In the genomic region with DNA sequence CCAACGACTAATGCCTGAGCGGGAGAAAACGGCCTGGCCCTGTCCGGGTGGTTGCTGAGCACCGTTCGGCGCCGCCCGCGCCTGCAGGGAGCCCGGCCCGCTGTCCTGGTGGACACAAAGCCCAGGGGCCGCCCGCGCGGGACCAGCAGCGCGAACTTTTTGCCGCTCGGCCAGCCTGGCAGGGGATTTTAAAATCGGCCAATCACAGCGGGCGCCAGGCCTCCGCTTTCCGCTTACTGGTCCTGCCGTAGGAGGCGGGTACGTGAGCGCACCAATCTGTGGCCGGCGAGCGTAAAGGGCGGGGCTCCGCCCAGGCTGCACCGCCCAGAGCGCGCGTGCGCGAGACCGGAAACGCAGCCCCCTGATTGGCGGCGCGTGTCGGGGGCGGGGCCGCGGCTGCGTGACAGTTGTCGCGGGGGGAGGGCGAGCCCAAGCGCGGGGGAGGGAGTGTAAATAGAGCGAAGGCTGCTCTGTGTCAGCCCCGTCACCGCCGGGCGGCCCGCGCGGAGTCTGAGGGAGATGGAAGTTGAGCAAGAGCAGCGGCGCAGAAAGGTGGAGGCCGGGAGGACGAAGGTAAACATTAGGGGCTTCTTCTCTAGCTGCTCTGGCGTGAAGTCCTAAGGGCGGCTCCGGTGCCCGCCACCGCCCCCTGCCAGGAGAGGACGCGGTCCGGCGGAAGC, we compare ENCODE assay signal across 1 cellular context.
TF ChIP-seq lines count a peak whose summit lies in the region.

A gene (minus strand): TSS at position 161 of the 680 bp plus-strand sequence. CDS start 1,132 bp downstream, outside the sequence.
A gene with protein sequence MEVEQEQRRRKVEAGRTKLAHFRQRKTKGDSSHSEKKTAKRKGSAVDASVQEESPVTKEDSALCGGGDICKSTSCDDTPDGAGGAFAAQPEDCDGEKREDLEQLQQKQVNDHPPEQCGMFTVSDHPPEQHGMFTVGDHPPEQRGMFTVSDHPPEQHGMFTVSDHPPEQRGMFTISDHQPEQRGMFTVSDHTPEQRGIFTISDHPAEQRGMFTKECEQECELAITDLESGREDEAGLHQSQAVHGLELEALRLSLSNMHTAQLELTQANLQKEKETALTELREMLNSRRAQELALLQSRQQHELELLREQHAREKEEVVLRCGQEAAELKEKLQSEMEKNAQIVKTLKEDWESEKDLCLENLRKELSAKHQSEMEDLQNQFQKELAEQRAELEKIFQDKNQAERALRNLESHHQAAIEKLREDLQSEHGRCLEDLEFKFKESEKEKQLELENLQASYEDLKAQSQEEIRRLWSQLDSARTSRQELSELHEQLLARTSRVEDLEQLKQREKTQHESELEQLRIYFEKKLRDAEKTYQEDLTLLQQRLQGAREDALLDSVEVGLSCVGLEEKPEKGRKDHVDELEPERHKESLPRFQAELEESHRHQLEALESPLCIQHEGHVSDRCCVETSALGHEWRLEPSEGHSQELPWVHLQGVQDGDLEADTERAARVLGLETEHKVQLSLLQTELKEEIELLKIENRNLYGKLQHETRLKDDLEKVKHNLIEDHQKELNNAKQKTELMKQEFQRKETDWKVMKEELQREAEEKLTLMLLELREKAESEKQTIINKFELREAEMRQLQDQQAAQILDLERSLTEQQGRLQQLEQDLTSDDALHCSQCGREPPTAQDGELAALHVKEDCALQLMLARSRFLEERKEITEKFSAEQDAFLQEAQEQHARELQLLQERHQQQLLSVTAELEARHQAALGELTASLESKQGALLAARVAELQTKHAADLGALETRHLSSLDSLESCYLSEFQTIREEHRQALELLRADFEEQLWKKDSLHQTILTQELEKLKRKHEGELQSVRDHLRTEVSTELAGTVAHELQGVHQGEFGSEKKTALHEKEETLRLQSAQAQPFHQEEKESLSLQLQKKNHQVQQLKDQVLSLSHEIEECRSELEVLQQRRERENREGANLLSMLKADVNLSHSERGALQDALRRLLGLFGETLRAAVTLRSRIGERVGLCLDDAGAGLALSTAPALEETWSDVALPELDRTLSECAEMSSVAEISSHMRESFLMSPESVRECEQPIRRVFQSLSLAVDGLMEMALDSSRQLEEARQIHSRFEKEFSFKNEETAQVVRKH (N-terminal part only) (plus strand): TSS at position 447 of the 680 bp plus-strand sequence. CDS start 73 bp downstream, at position 520.

TF ChIP-seq in H1, 55 proteins besides CTCF, POLR2A, EP300 and RAD21:
- TF ChIP-seq CHD2 (IDR thresholded peaks at IDR 0.05; ENCODE audit: low read length): peak; percentile 76
- peak; percentile 86 for TF ChIP-seq ASH2L (IDR thresholded peaks at IDR 0.05; ENCODE audit: low read length)
- TF ChIP-seq SAP30 (IDR thresholded peaks at IDR 0.05; ENCODE audit: insufficient read depth, insufficient replicate concordance, low read length): peak; percentile 39
- no peak for TF ChIP-seq SRF (IDR thresholded peaks at IDR 0.05; ENCODE audit: low read depth, low read length)
- peak; percentile 2; the same call in 1 of the 2 replicates for TF ChIP-seq CREB1 (IDR thresholded peaks at IDR 0.05)
- peak; percentile 91 for TF ChIP-seq TBP (IDR thresholded peaks at IDR 0.05; ENCODE audit: low read depth, low read length)
- TF ChIP-seq, protein P1, sequence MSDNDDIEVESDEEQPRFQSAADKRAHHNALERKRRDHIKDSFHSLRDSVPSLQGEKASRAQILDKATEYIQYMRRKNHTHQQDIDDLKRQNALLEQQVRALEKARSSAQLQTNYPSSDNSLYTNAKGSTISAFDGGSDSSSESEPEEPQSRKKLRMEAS (IDR thresholded peaks at IDR 0.05): peak; percentile 15; the same call in 1 of the 2 replicates
- TF ChIP-seq RBBP5 (IDR thresholded peaks at IDR 0.05; ENCODE audit: borderline replicate concordance, low read depth, low read length): peak; percentile 96
- TF ChIP-seq SP2 (IDR thresholded peaks at IDR 0.05; ENCODE audit: low read length): peak; percentile 59
- TF ChIP-seq POLR2AphosphoS5 (IDR thresholded peaks at IDR 0.05; ENCODE audit: low read depth, low read length): peak; percentile 68; the same call in 1 of the 2 replicates
- peak; percentile 94 for TF ChIP-seq TAF1 (IDR thresholded peaks at IDR 0.05; ENCODE audit: low read depth, low read length)
- TF ChIP-seq PHF8 (conservative IDR thresholded peaks at IDR 0.05; ENCODE audit: low read depth, low read length): peak; percentile 79
- no peak for TF ChIP-seq POU5F1 (IDR thresholded peaks at IDR 0.05; ENCODE audit: low read depth, low read length)
- TF ChIP-seq SP1 (IDR thresholded peaks at IDR 0.05; ENCODE audit: low read depth, low read length): peak; percentile 95
- TF ChIP-seq KDM4A (IDR thresholded peaks at IDR 0.05; ENCODE audit: low read depth, low read length, severe bottlenecking): peak; percentile 3
- peak in 1 of 2 experiments; percentile 74; a peak in 2 of 4 replicates for TF ChIP-seq SIN3A (conservative IDR thresholded peaks at IDR 0.05 in 1 of 2, IDR thresholded peaks at IDR 0.05 in 1 of 2; ENCODE audit: low read depth in 1 of 2, low read length in 2 of 2)
- no peak for TF ChIP-seq SIX5 (IDR thresholded peaks at IDR 0.05; ENCODE audit: low read depth, low read length)
- TF ChIP-seq SP4 (IDR thresholded peaks at IDR 0.05; ENCODE audit: low read length): 0 out of 2 replicates have a peak, but pooled peaks have one; percentile 28
- TF ChIP-seq BACH1 (IDR thresholded peaks at IDR 0.05; ENCODE audit: low read length): peak; percentile 37; the same call in 1 of the 2 replicates
- TF ChIP-seq GABPA (IDR thresholded peaks at IDR 0.05; ENCODE audit: borderline replicate concordance, insufficient read depth, low read length): no peak
- TF ChIP-seq NRF1 (IDR thresholded peaks at IDR 0.05; ENCODE audit: low read depth, low read length): peak; percentile 62; the same call in 1 of the 2 replicates
- TF ChIP-seq KDM5A (IDR thresholded peaks at IDR 0.05; ENCODE audit: low read length): peak; percentile 77; the same call in 1 of the 2 replicates
- peak; percentile 94 for TF ChIP-seq TAF7 (optimal IDR thresholded peaks at IDR 0.05; ENCODE audit: borderline replicate concordance, low read depth, low read length)
- no peak for TF ChIP-seq BCL11A (IDR thresholded peaks at IDR 0.05; ENCODE audit: low read depth in 2 of 2, low read length in 2 of 2)
